Comparison of ENCODE assay signal across 31 cellular contexts in genomic region chr1:53891021-53891420, GRCh38. TPM values are rescaled to one million over a fixed set of nuclear protein-coding genes. Genes with fewer than 3 reads are reported as not detected.
A peak's percentile ranks its signal among the peaks of the same experiment; 100 is the strongest.
DNase-seq lines count a peak whose midpoint lies in the region; ATAC-seq, FAIRE-seq and TF ChIP-seq lines count a peak whose summit lies in the region.
"Had no signal": no experiment of that assay in that cellular context is flagged by ENCODE, and none has a peak within 500 bp of the region (broad histone marks: within the 10 kb centered on the region; RNA-seq: fewer than 3 reads in every experiment).

No MANE protein-coding gene starts in this region.

- CTCF ChIA-PET in K562 (lab: Yijun Ruan, JAX; ENCODE audit: low intra/inter-chr PET ratio) = no interaction called here

- H3K27ac ChIP-seq in K562 (ENCODE audit: extremely low read depth, low read depth, low read length) = no peak overlapping the region
- H3K27ac ChIP-seq: neural progenitor cell had no signal

- H4K20me1 ChIP-seq in Loucy (ENCODE audit: insufficient read depth, low read length, poor library complexity, severe bottlenecking) (no peaks in the 10 kb centered on the region), K562 (replicated peaks; ENCODE audit: control insufficient read depth, insufficient read depth, low read length) (no peaks in the 10 kb centered on the region)

- H3K4me3 Mint-ChIP-seq in activated naive CD4-positive, alpha-beta T cell treated with anti-CD3 and anti-CD28 coated beads, Interleukin-2, amount 50 U/mL, for 24 hours = peak overlapping the region; percentile 98
- peak overlapping the region in 2 of 3 experiments; percentile 96 to 97 for H3K4me3 Mint-ChIP-seq in nephron

- 27% methylated on average over 2 of the region's 2 CpGs for WGBS in K562 (ENCODE audit: insufficient coverage, low coverage, missing lambda C conversion rate)

- H3K9me3 ChIP-seq in Loucy (ENCODE audit: insufficient read depth, low read depth, low read length) = no peaks in the 10 kb centered on the region
- H3K9me3 ChIP-seq in K562 (replicated peaks; ENCODE audit: control insufficient read depth, insufficient read depth, low read depth, low read length) = no peaks in the 10 kb centered on the region
- H3K9me3 ChIP-seq: adrenal gland, MG63, Peyer's patch had no signal

- H3K9me3 Mint-ChIP-seq in activated naive CD4-positive, alpha-beta T cell treated with anti-CD3 and anti-CD28 coated beads, Interleukin-2, amount 50 U/mL, for 24 hours = no peaks in the 10 kb centered on the region
- no peaks in the 10 kb centered on the region for H3K9me3 Mint-ChIP-seq in activated naive CD4-positive, alpha-beta T cell treated with anti-CD3 and anti-CD28 coated beads, Interleukin-2, amount 50 U/mL, for 72 hours
- H3K9me3 Mint-ChIP-seq in nephron = no peaks in the 10 kb centered on the region
- H3K9me3 Mint-ChIP-seq: IgD-negative memory B cell, neural progenitor cell, type B pancreatic cell had no signal

- FAIRE-seq in K562 (lab: Jason Lieb, UNC) = no peak
- FAIRE-seq: bronchial epithelial cell, colon, D721Med, GM12878, kidney had no signal

- H3K27me3 Mint-ChIP-seq in activated naive CD4-positive, alpha-beta T cell treated with anti-CD3 and anti-CD28 coated beads, Interleukin-2, amount 50 U/mL, for 24 hours = no peaks in the 10 kb centered on the region
- peaks cover 12% of the 10 kb centered on the region for H3K27me3 Mint-ChIP-seq in nephron (ENCODE audit: low read depth)
- H3K27me3 Mint-ChIP-seq: IgD-negative memory B cell, type B pancreatic cell had no signal

- ATAC-seq in activated naive CD4-positive, alpha-beta T cell treated with anti-CD3 and anti-CD28 coated beads, Interleukin-2, amount 50 U/mL, for 72 hours = no peak
- ATAC-seq in K562 (no peak), GM18511 (IDR thresholded peaks at IDR 0.05; ENCODE audit: unreplicated experiment) (no peak)

- H3K4me1 ChIP-seq in Loucy (ENCODE audit: insufficient read depth, low read length, poor library complexity, severe bottlenecking) (peaks cover 13% of the 10 kb centered on the region), K562 (replicated peaks in 1 of 2; ENCODE audit: control insufficient read depth in 2 of 2, insufficient read depth in 2 of 2, low read length in 2 of 2) (peaks cover 15 to 24% of the 10 kb centered on the region in 2 experiments; a peak in 4 of 5 replicates)

- no peaks in the 10 kb centered on the region for H3F3A ChIP-seq in Loucy (ENCODE audit: low read depth)

- H3K36me3 Mint-ChIP-seq in activated naive CD4-positive, alpha-beta T cell treated with anti-CD3 and anti-CD28 coated beads, Interleukin-2, amount 50 U/mL, for 24 hours = peaks cover 3% of the 10 kb centered on the region
- H3K36me3 Mint-ChIP-seq in activated naive CD4-positive, alpha-beta T cell treated with anti-CD3 and anti-CD28 coated beads, Interleukin-2, amount 50 U/mL, for 72 hours = peaks cover 0 to 4% of the 10 kb centered on the region in 2 donors
- H3K36me3 Mint-ChIP-seq in nephron (ENCODE audit: low read depth) = peaks cover 11% of the 10 kb centered on the region
- H3K36me3 Mint-ChIP-seq: IgD-negative memory B cell, neural progenitor cell, type B pancreatic cell had no signal

- H3K79me2 ChIP-seq in Loucy (ENCODE audit: insufficient read depth, low read length) (no peaks in the 10 kb centered on the region; the same call in 1 of the 2 replicates), K562 (ENCODE audit: control insufficient read depth, insufficient read depth, low read length) (0 out of 3 replicates have a peak, but pooled peaks cover 2% of the 10 kb centered on the region)

- H3K4me2 ChIP-seq in Loucy (ENCODE audit: low read depth, low read length, poor library complexity, severe bottlenecking) (peak overlapping the region; percentile 82), K562 (ENCODE audit: insufficient read depth, low read length) (peak overlapping the region; percentile 99; the same call in 1 of the 2 replicates)

- intact Hi-C loops in K562 (cut with micrococcal nuclease) = no loop called here

- H3K27me3 ChIP-seq in Loucy (ENCODE audit: insufficient read depth, low read length, poor library complexity, severe bottlenecking) = no peaks in the 10 kb centered on the region
- no peaks in the 10 kb centered on the region; a peak in 1 of 5 replicates for H3K27me3 ChIP-seq in K562 (ENCODE audit: control insufficient read depth in 2 of 2, insufficient read depth in 2 of 2, low read length in 2 of 2)
- H3K27me3 ChIP-seq: adrenal gland, MG63, neural progenitor cell, Peyer's patch had no signal

- H3K4me3 ChIP-seq in Loucy (ENCODE audit: low read length, poor library complexity, severe bottlenecking) (no peak overlapping the region), K562 (no peak overlapping the region)
- H3K4me3 ChIP-seq: neural progenitor cell had no signal

- no peak for DNase-seq in activated naive CD4-positive, alpha-beta T cell treated with anti-CD3 and anti-CD28 coated beads, Interleukin-2, amount 50 U/mL, for 72 hours (ENCODE audit: low spot score in 2 of 2)
- DNase-seq in K562 (ENCODE audit: extremely low read depth in 1 of 4, low spot score in 3 of 4) (peak; percentile 30 to 44 (median 32)), GM19238 (ENCODE audit: insufficient read length, low spot score) (no peak), NCI-H82 treated with DMSO at 0.1 percent for 48 hours (lab: John Stamatoyannopoulos, UW; ENCODE audit: unreplicated experiment) (no peak)
- DNase-seq: activated CD4-positive, alpha-beta T cell treated with anti-CD3 and anti-CD28 coated beads, Interleukin-2, amount 50 U/mL, for 1 hour; activated effector memory CD4-positive, alpha-beta T cell treated with Interleukin-2 at 50 U/mL for 16 hours; adrenal gland; effector CD4-positive, alpha-beta T cell; glutamatergic neuron; H7; kidney; MG63; midbrain; NCI-H2029 treated with DMSO at 0.1 percent for 48 hours; Peyer's patch; posterior cingulate gyrus; right cardiac atrium; SIG-M5 had no signal

- no peaks in the 10 kb centered on the region for H3K9me1 ChIP-seq in K562 (ENCODE audit: control insufficient read depth, insufficient read depth, low read length)

- H3K36me3 ChIP-seq in Loucy (ENCODE audit: insufficient read depth, low read length) (no peaks in the 10 kb centered on the region), K562 (ENCODE audit: control insufficient read depth, insufficient read depth, low read length) (no peaks in the 10 kb centered on the region)
- H3K36me3 ChIP-seq: MG63 had no signal

- no TSS peak for BruUV-seq in K562 (replicated peaks; lab: Mats Ljungman, UMichigan)

- H3K27ac Mint-ChIP-seq in activated naive CD4-positive, alpha-beta T cell treated with anti-CD3 and anti-CD28 coated beads, Interleukin-2, amount 50 U/mL, for 24 hours = peak overlapping the region; percentile 97
- H3K27ac Mint-ChIP-seq in activated naive CD4-positive, alpha-beta T cell treated with anti-CD3 and anti-CD28 coated beads, Interleukin-2, amount 50 U/mL, for 72 hours = peak overlapping the region in 1 of 2 donors; percentile 95
- peak overlapping the region in 1 of 3 experiments; percentile 98 for H3K27ac Mint-ChIP-seq in nephron

- peak; percentile 41; the same call in 1 of the 2 replicates for TF ChIP-seq EP300 in K562 (IDR thresholded peaks at IDR 0.05; ENCODE audit: low read length)

- no peak for TF ChIP-seq CTCF in Loucy (conservative IDR thresholded peaks at IDR 0.05; ENCODE audit: low read length)
- TF ChIP-seq CTCF in K562 (IDR thresholded peaks at IDR 0.05 in 2 of 3, conservative IDR thresholded peaks at IDR 0.05 in 1 of 3; ENCODE audit: insufficient read depth in 2 of 3, low read depth in 1 of 3, low read length in 3 of 3) = no peak
- TF ChIP-seq CTCF in nephron (IDR thresholded peaks at IDR 0.05; ENCODE audit: unreplicated experiment in 3 of 3) = no peak

- no peak overlapping the region for H3K9ac ChIP-seq in Loucy (ENCODE audit: low read depth, low read length, poor library complexity, severe bottlenecking)
- no peak overlapping the region for H3K9ac ChIP-seq in K562 (ENCODE audit: insufficient read depth in 1 of 2, low read depth in 2 of 2, low read length in 2 of 2)
- H3K9ac ChIP-seq: neural progenitor cell had no signal

- TF ChIP-seq POLR2A in K562 (conservative IDR thresholded peaks at IDR 0.05) = no peak

- H3K4me1 Mint-ChIP-seq in activated naive CD4-positive, alpha-beta T cell treated with anti-CD3 and anti-CD28 coated beads, Interleukin-2, amount 50 U/mL, for 24 hours = peaks cover 40% of the 10 kb centered on the region
- H3K4me1 Mint-ChIP-seq in nephron = peaks cover 27% of the 10 kb centered on the region

- no peak for TF ChIP-seq RAD21 in K562 (CRISPR knock-in tag; conservative IDR thresholded peaks at IDR 0.05 in 1 of 2, IDR thresholded peaks at IDR 0.05 in 1 of 2)

- no peaks in the 10 kb centered on the region for H3K9me2 ChIP-seq in Loucy (replicated peaks; ENCODE audit: low read depth, low read length)

- in situ Hi-C loops in K562 (cut with MboI) = no loop called here

- H2AFZ ChIP-seq in Loucy (ENCODE audit: low read length) (peak overlapping the region; percentile 20; the same call in 1 of the 2 replicates), K562 (ENCODE audit: low read depth, low read length) (peak overlapping the region; percentile 86)

- POLR2A ChIA-PET in K562 (lab: Yijun Ruan, JAX) = interaction anchor here (0.7 kb wide), 1 partner anchor 35 kb away, joined by 3 read pairs; no protein-coding TSS in a partner anchor

RNA-seq across cellular contexts. Expression of gene YIPF1, which starts 1.4 kb away (rescaled TPM):
- total RNA-seq in activated naive CD4-positive, alpha-beta T cell treated with anti-CD3 and anti-CD28 coated beads, Interleukin-2, amount 50 U/mL, for 72 hours = 10 to 100 TPM; 18.1 to 21.8 TPM
- 23.9 and 24.2 TPM in 2 replicates for total RNA-seq in K562 (2011; cell fraction: chromatin; rRNA removed; ENCODE audit: low replicate concordance)
- 24.2 and 25.8 TPM in 2 replicates for total RNA-seq in K562 (2011; cell fraction: nucleolus; rRNA removed)
- total RNA-seq in K562 (2011; cell fraction: nucleoplasm; rRNA removed) = 26.2 and 36.1 TPM in 2 replicates
- total RNA-seq in K562 (2014; rRNA removed) (17.8 and 23.8 TPM in 2 replicates), K562 (2014; rRNA removed; fragmentation: Illumina TruSeq; extraction: Trizol) (21.6 and 23.9 TPM in 2 replicates), K562 (2015; rRNA removed; fragmentation: Illumina TruSeq; extraction: Trizol) (17.9 and 19.6 TPM in 2 replicates), K562 (2021) (15.3 and 15.5 TPM in 2 replicates)
- polyA plus RNA-seq in K562 (2011; rRNA removed) (35.6 and 37.5 TPM in 2 replicates), K562 (2014; fragmentation: Illumina TruSeq; extraction: Trizol) (25.0 and 27.3 TPM in 2 replicates), K562 (2014; fragmentation: Nextera tagmentation; extraction: Ambion mirVana) (10 to 100 TPM; 11.5 to 15.2 TPM), K562 (2014; rRNA removed) (19.2 and 21.3 TPM in 2 replicates)
- polyA plus RNA-seq in K562 (2011; cell fraction: cytosol; rRNA removed) = 27.6 and 37.8 TPM in 2 replicates
- 19.0 and 21.7 TPM in 2 replicates for polyA plus RNA-seq in K562 (2011; cell fraction: nucleus; rRNA removed)
- 17.0 and 25.2 TPM in 2 replicates for polyA plus RNA-seq in K562 (2012)
- polyA minus RNA-seq in K562 (2011; rRNA and poly(A)+ RNA removed) = 27.7 and 28.8 TPM in 2 replicates
- 8.5 and 12.5 TPM in 2 replicates for polyA minus RNA-seq in K562 (2011; cell fraction: cytosol; rRNA and poly(A)+ RNA removed)
- polyA minus RNA-seq in K562 (2011; cell fraction: nucleus; rRNA and poly(A)+ RNA removed) = 4.6 and 7.3 TPM in 2 replicates

RNA-seq across cellular contexts. Expression of gene DIO1, which starts 3.0 kb away (rescaled TPM):
- total RNA-seq in activated naive CD4-positive, alpha-beta T cell treated with anti-CD3 and anti-CD28 coated beads, Interleukin-2, amount 50 U/mL, for 72 hours = not detected
- not detected in 2 replicates for total RNA-seq in K562 (2011; cell fraction: chromatin; rRNA removed; ENCODE audit: low replicate concordance)
- total RNA-seq in K562 (2011; cell fraction: nucleolus; rRNA removed) = not detected in 2 replicates
- not detected in 2 replicates for total RNA-seq in K562 (2011; cell fraction: nucleoplasm; rRNA removed)
- total RNA-seq in K562 (2014; rRNA removed) (not detected in 2 replicates), K562 (2014; rRNA removed; fragmentation: Illumina TruSeq; extraction: Trizol) (not detected in 2 replicates), K562 (2015; rRNA removed; fragmentation: Illumina TruSeq; extraction: Trizol) (not detected in 2 replicates), K562 (2021) (not detected in 2 replicates)
- polyA plus RNA-seq in K562 (2011; rRNA removed) (not detected in 2 replicates), K562 (2014; fragmentation: Illumina TruSeq; extraction: Trizol) (not detected in 2 replicates), K562 (2014; fragmentation: Nextera tagmentation; extraction: Ambion mirVana) (not detected), K562 (2014; rRNA removed) (not detected in 2 replicates)
- polyA plus RNA-seq in K562 (2011; cell fraction: cytosol; rRNA removed) = not detected in 2 replicates
- polyA plus RNA-seq in K562 (2011; cell fraction: nucleus; rRNA removed) = not detected in 2 replicates
- polyA plus RNA-seq in K562 (2012) = 0.07 TPM in 1 of 2 replicates, not detected in the other
- not detected in 2 replicates for polyA minus RNA-seq in K562 (2011; rRNA and poly(A)+ RNA removed)
- not detected in 2 replicates for polyA minus RNA-seq in K562 (2011; cell fraction: cytosol; rRNA and poly(A)+ RNA removed)
- 0.78 TPM in 1 of 2 replicates, not detected in the other for polyA minus RNA-seq in K562 (2011; cell fraction: nucleus; rRNA and poly(A)+ RNA removed)
- total RNA-seq: bronchial epithelial cell, Daoy, GM12878, H7, Peyer's patch, right cardiac atrium, subcutaneous adipose tissue had no signal
- polyA plus RNA-seq: right cardiac atrium had no signal

RNA-seq across cellular contexts. Expression of gene NDC1, which starts 52.9 kb away (rescaled TPM):
- total RNA-seq in activated naive CD4-positive, alpha-beta T cell treated with anti-CD3 and anti-CD28 coated beads, Interleukin-2, amount 50 U/mL, for 72 hours = 10 to 100 TPM; 17.0 to 33.3 TPM
- 90.8 and 103 TPM in 2 replicates for total RNA-seq in K562 (2011; cell fraction: chromatin; rRNA removed; ENCODE audit: low replicate concordance)
- total RNA-seq in K562 (2011; cell fraction: nucleolus; rRNA removed) = 62.9 and 67.9 TPM in 2 replicates
- total RNA-seq in K562 (2011; cell fraction: nucleoplasm; rRNA removed) = 112 and 149 TPM in 2 replicates
- total RNA-seq in K562 (2014; rRNA removed) (45.8 and 47.0 TPM in 2 replicates), K562 (2014; rRNA removed; fragmentation: Illumina TruSeq; extraction: Trizol) (80.0 and 86.4 TPM in 2 replicates), K562 (2015; rRNA removed; fragmentation: Illumina TruSeq; extraction: Trizol) (71.9 and 74.7 TPM in 2 replicates), K562 (2021) (64.5 and 74.2 TPM in 2 replicates)
- polyA plus RNA-seq in K562 (2011; rRNA removed) (90.9 and 102 TPM in 2 replicates), K562 (2014; fragmentation: Illumina TruSeq; extraction: Trizol) (58.9 and 66.4 TPM in 2 replicates), K562 (2014; fragmentation: Nextera tagmentation; extraction: Ambion mirVana) (10 to 100 TPM; 26.9 to 46.8 TPM), K562 (2014; rRNA removed) (46.0 and 49.9 TPM in 2 replicates)
- polyA plus RNA-seq in K562 (2011; cell fraction: cytosol; rRNA removed) = 51.9 and 99.8 TPM in 2 replicates
- 26.4 and 44.3 TPM in 2 replicates for polyA plus RNA-seq in K562 (2011; cell fraction: nucleus; rRNA removed)
- 30.7 and 38.2 TPM in 2 replicates for polyA plus RNA-seq in K562 (2012)
- 151 and 183 TPM in 2 replicates for polyA minus RNA-seq in K562 (2011; rRNA and poly(A)+ RNA removed)
- 51.7 and 72.3 TPM in 2 replicates for polyA minus RNA-seq in K562 (2011; cell fraction: cytosol; rRNA and poly(A)+ RNA removed)
- polyA minus RNA-seq in K562 (2011; cell fraction: nucleus; rRNA and poly(A)+ RNA removed) = 25.2 and 47.9 TPM in 2 replicates

RNA-seq across cellular contexts. Expression of gene IFT25, which starts 54.5 kb away (rescaled TPM):
- total RNA-seq in activated naive CD4-positive, alpha-beta T cell treated with anti-CD3 and anti-CD28 coated beads, Interleukin-2, amount 50 U/mL, for 72 hours = 10 to 100 TPM; 61.3 to 73.0 TPM
- total RNA-seq in K562 (2011; cell fraction: chromatin; rRNA removed; ENCODE audit: low replicate concordance) = 66.3 and 178 TPM in 2 replicates
- total RNA-seq in K562 (2011; cell fraction: nucleolus; rRNA removed) = 42.0 and 52.9 TPM in 2 replicates
- 98.8 and 143 TPM in 2 replicates for total RNA-seq in K562 (2011; cell fraction: nucleoplasm; rRNA removed)
- total RNA-seq in K562 (2014; rRNA removed) (167 and 181 TPM in 2 replicates), K562 (2014; rRNA removed; fragmentation: Illumina TruSeq; extraction: Trizol) (147 and 167 TPM in 2 replicates), K562 (2015; rRNA removed; fragmentation: Illumina TruSeq; extraction: Trizol) (189 and 209 TPM in 2 replicates), K562 (2021) (93.6 and 94.4 TPM in 2 replicates)
- polyA plus RNA-seq in K562 (2011; rRNA removed) (110 and 150 TPM in 2 replicates), K562 (2014; fragmentation: Illumina TruSeq; extraction: Trizol) (153 and 157 TPM in 2 replicates), K562 (2014; fragmentation: Nextera tagmentation; extraction: Ambion mirVana) (100 to 1,000 TPM; 168 to 178 TPM), K562 (2014; rRNA removed) (202 and 206 TPM in 2 replicates)
- polyA plus RNA-seq in K562 (2011; cell fraction: cytosol; rRNA removed) = 16.5 and 38.3 TPM in 2 replicates
- 68.4 and 110 TPM in 2 replicates for polyA plus RNA-seq in K562 (2011; cell fraction: nucleus; rRNA removed)
- 81.2 and 153 TPM in 2 replicates for polyA plus RNA-seq in K562 (2012)
- polyA minus RNA-seq in K562 (2011; rRNA and poly(A)+ RNA removed) = 39.2 and 55.5 TPM in 2 replicates
- polyA minus RNA-seq in K562 (2011; cell fraction: cytosol; rRNA and poly(A)+ RNA removed) = 14.8 and 15.3 TPM in 2 replicates
- 39.7 and 75.0 TPM in 2 replicates for polyA minus RNA-seq in K562 (2011; cell fraction: nucleus; rRNA and poly(A)+ RNA removed)

RNA-seq across cellular contexts. Expression of gene LRRC42, which starts 55.1 kb away (rescaled TPM):
- total RNA-seq in activated naive CD4-positive, alpha-beta T cell treated with anti-CD3 and anti-CD28 coated beads, Interleukin-2, amount 50 U/mL, for 72 hours = 10 to 100 TPM; 31.6 to 35.8 TPM
- total RNA-seq in K562 (2011; cell fraction: chromatin; rRNA removed; ENCODE audit: low replicate concordance) = 17.8 and 28.0 TPM in 2 replicates
- total RNA-seq in K562 (2011; cell fraction: nucleolus; rRNA removed) = 12.8 and 13.8 TPM in 2 replicates
- 15.5 and 17.3 TPM in 2 replicates for total RNA-seq in K562 (2011; cell fraction: nucleoplasm; rRNA removed)
- 26.0 and 26.2 TPM in 2 replicates for total RNA-seq in K562 (2014; rRNA removed)
- total RNA-seq in K562 (2014; rRNA removed; fragmentation: Illumina TruSeq; extraction: Trizol) = 39.0 and 45.4 TPM in 2 replicates
- total RNA-seq in K562 (2015; rRNA removed; fragmentation: Illumina TruSeq; extraction: Trizol) = 35.0 and 35.5 TPM in 2 replicates
- total RNA-seq in K562 (2021) = 40.1 and 42.7 TPM in 2 replicates
- polyA plus RNA-seq in K562 (2011; rRNA removed) = 51.9 and 64.1 TPM in 2 replicates
- polyA plus RNA-seq in K562 (2011; cell fraction: cytosol; rRNA removed) = 28.3 and 36.7 TPM in 2 replicates
- 17.0 and 23.4 TPM in 2 replicates for polyA plus RNA-seq in K562 (2011; cell fraction: nucleus; rRNA removed)
- 39.1 and 44.1 TPM in 2 replicates for polyA plus RNA-seq in K562 (2012)
- 42.0 and 42.9 TPM in 2 replicates for polyA plus RNA-seq in K562 (2014; fragmentation: Illumina TruSeq; extraction: Trizol)
- 10 to 100 TPM; 17.3 to 19.1 TPM for polyA plus RNA-seq in K562 (2014; fragmentation: Nextera tagmentation; extraction: Ambion mirVana)
- 33.6 and 35.2 TPM in 2 replicates for polyA plus RNA-seq in K562 (2014; rRNA removed)
- 39.8 and 45.6 TPM in 2 replicates for polyA minus RNA-seq in K562 (2011; rRNA and poly(A)+ RNA removed)
- 24.0 and 25.1 TPM in 2 replicates for polyA minus RNA-seq in K562 (2011; cell fraction: cytosol; rRNA and poly(A)+ RNA removed)
- 5.8 and 14.1 TPM in 2 replicates for polyA minus RNA-seq in K562 (2011; cell fraction: nucleus; rRNA and poly(A)+ RNA removed)

Comparison
In these comparisons a context has a peak if more than half of its experiments do, and no peak if none do; other contexts are left out.
1. DNase-seq: peak in K562 (4 of 4); none in activated naive CD4-positive, alpha-beta T cell treated with anti-CD3 and anti-CD28 coated beads, Interleukin-2, amount 50 U/mL, for 72 hours (0 of 2), GM19238 (single experiment) and NCI-H82 treated with DMSO at 0.1 percent for 48 hours (single experiment).